12 cellular contexts compared by ENCODE assay signal in the genomic region with DNA sequence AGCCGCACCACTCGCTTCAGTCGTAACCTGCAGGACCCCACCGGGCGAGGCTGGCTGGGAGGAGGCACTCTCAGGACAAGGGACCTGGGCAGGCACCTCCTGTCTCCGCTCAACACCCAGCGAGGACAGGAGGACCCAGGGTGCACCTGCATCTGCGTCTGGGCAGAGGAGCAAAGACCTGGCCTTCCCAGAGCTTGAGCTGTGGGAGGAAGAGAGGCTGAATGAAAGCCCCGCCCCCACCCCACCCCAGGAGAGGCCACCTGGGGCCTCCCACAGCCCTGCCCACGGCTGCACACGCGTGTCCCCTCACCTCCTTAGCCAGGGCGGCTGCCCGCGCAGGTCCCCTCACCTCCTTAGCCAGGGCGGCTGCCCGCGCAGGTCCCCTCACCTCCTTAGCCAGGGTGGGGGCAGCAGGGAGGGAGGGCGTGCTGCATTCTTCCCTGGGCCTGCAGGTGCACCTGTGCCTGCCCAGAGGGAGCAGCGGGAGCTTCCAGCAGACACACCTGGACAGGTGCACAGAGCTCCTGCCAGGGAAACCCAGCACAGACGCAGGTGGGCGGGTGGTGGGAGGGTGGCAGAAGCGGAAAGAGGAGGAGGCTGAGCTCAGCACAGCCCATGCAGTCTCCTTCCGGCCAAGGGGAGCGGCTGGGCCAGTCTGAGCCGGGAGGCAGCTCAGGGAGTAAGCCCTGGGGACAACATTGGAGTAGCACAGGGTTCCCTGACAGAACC. TPM values are rescaled to one million over a fixed set of nuclear protein-coding genes. Genes with fewer than 3 reads are reported as not detected.
DNase-seq lines count a peak whose midpoint lies in the region; ATAC-seq and TF ChIP-seq lines count a peak whose summit lies in the region.
"Had no signal": no experiment of that assay in that cellular context is flagged by ENCODE, and none has a peak within 500 bp of the region (broad histone marks: within the 10 kb centered on the region; RNA-seq: fewer than 3 reads in every experiment).

No MANE protein-coding gene starts in this region.

- DNase-seq in DMS153 treated with DMSO at 0.1 percent for 48 hours (lab: John Stamatoyannopoulos, UW; ENCODE audit: unreplicated experiment): peak; percentile 91
- peak; percentile 60 for DNase-seq in NCI-H128 (lab: John Stamatoyannopoulos, UW; ENCODE audit: unreplicated experiment)
- peak; percentile 82 for DNase-seq in mucosa of gallbladder (ENCODE audit: low spot score)
- DNase-seq in GM19240 (ENCODE audit: insufficient read length, low spot score): no peak
- no peak for DNase-seq in activated naive CD4-positive, alpha-beta T cell treated with Interleukin-2 at 50 U/mL for 16 hours
- DNase-seq in left lobe of liver (ENCODE audit: low spot score): no peak
- no peak for DNase-seq in activated gamma-delta T cell (lab: John Stamatoyannopoulos, UW)
- DNase-seq: activated CD4-positive, alpha-beta T cell treated with anti-CD3 and anti-CD28 coated beads, Interleukin-2, amount 50 U/mL, for 1 hour; aorta; SHP77 treated with DMSO at 0.1 percent for 48 hours; spleen had no signal

- ATAC-seq in left lobe of liver: no peak

TF ChIP-seq in PFSK-1, 5 proteins besides CTCF, POLR2A, EP300 and RAD21:
- no peak for TF ChIP-seq POLR2AphosphoS5 (IDR thresholded peaks at IDR 0.05; ENCODE audit: low read depth, low read length)
- TF ChIP-seq FOXP2 (optimal IDR thresholded peaks at IDR 0.05; ENCODE audit: borderline replicate concordance, extremely low read depth, extremely low read length, insufficient read depth): peak; percentile 19

RNA-seq across cellular contexts. Expression of a gene that starts 18.5 kb away (rescaled TPM):
- polyA plus RNA-seq in PFSK-1 (2012; ENCODE audit: insufficient read length, low read depth): 83.5 TPM
- 344 TPM for total RNA-seq in mucosa of gallbladder
- 56.5 TPM for total RNA-seq in left lobe of liver

Comparison
In these comparisons a context has a peak if more than half of its experiments do, and no peak if none do; other contexts are left out.
1. DNase-seq: peak in DMS153 treated with DMSO at 0.1 percent for 48 hours (single experiment), NCI-H128 (single experiment) and mucosa of gallbladder (single experiment); none in GM19240 (single experiment), activated naive CD4-positive, alpha-beta T cell treated with Interleukin-2 at 50 U/mL for 16 hours (single experiment), left lobe of liver (single experiment) and activated gamma-delta T cell (single experiment).